In the genomic region with DNA sequence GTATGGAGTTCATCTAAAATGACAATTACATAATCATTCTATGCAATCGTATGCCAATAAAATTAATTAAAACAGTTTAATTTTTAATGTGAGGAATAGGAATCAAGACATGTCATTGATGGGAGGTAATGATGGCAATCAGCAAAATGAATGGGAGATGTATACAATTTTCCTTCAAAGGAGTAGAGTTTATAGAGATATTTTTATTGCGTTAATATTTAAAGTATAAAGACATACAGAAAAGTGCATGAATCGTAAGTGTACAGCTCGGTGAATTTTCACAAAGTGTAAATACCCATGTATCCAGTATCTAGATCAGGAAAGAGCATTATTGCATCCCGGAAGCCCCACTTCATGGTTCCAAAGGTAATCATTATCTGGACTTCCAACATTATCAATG, we compare ENCODE assay signal across 11 cellular contexts. TPM values are rescaled to one million over a fixed set of nuclear protein-coding genes. Genes with fewer than 3 reads are reported as not detected.
DNase-seq lines count a peak whose midpoint lies in the region; ATAC-seq and TF ChIP-seq lines count a peak whose summit lies in the region.
"Had no signal": no experiment of that assay in that cellular context is flagged by ENCODE, and none has a peak within 500 bp of the region (broad histone marks: within the 10 kb centered on the region; RNA-seq: fewer than 3 reads in every experiment).

No MANE protein-coding gene starts in this region.

- peak overlapping the region; percentile 95 for H2AFZ ChIP-seq in smooth muscle cell (ENCODE audit: low read depth)

- H3K27me3 ChIP-seq in iPS-18a (ENCODE audit: control insufficient read depth, insufficient read depth, low read length) = no peaks in the 10 kb centered on the region
- no peaks in the 10 kb centered on the region for H3K27me3 ChIP-seq in smooth muscle cell (ENCODE audit: low read depth)

- no peaks in the 10 kb centered on the region for H3K4me1 ChIP-seq in iPS-18a (ENCODE audit: control insufficient read depth, low read depth, low read length)
- peaks cover 3% of the 10 kb centered on the region for H3K4me1 ChIP-seq in smooth muscle cell (ENCODE audit: low read depth)

- no peak for DNase-seq in HFFc6
- DNase-seq in smooth muscle cell (lab: John Stamatoyannopoulos, UW; ENCODE audit: unreplicated experiment) = no peak
- no peak for DNase-seq in effector memory CD8-positive, alpha-beta T cell
- DNase-seq in natural killer cell treated with Interleukin-12 subunit alpha and Interleukin-12 subunit beta and Interleukin-15 and Interleukin-18, amount 100 ng/mL, for 72 hours (ENCODE audit: low spot score) = no peak
- DNase-seq: amniotic stem cell; CD4-positive, alpha-beta T cell; mesendoderm; NCI-H2171 had no signal

- H3K9me3 Mint-ChIP-seq in HFFc6 = no peaks in the 10 kb centered on the region
- no peaks in the 10 kb centered on the region for H3K9me3 Mint-ChIP-seq in activated T-helper 17 cell treated with anti-CD3 and anti-CD28 coated beads, Interleukin-2, amount 50 U/mL, for 72 hours
- H3K9me3 Mint-ChIP-seq in effector memory CD8-positive, alpha-beta T cell = peaks cover 2 to 8% of the 10 kb centered on the region in 2 donors
- H3K9me3 Mint-ChIP-seq in natural killer cell treated with Interleukin-12 subunit alpha and Interleukin-12 subunit beta and Interleukin-15 and Interleukin-18, amount 100 ng/mL, for 72 hours = peaks cover 12% of the 10 kb centered on the region

- H3K27ac Mint-ChIP-seq in HFFc6 = no peak overlapping the region
- H3K27ac Mint-ChIP-seq in activated T-helper 17 cell treated with anti-CD3 and anti-CD28 coated beads, Interleukin-2, amount 50 U/mL, for 72 hours = no peak overlapping the region
- H3K27ac Mint-ChIP-seq in effector memory CD8-positive, alpha-beta T cell = no peak overlapping the region
- H3K27ac Mint-ChIP-seq in natural killer cell treated with Interleukin-12 subunit alpha and Interleukin-12 subunit beta and Interleukin-15 and Interleukin-18, amount 100 ng/mL, for 72 hours = no peak overlapping the region
- H3K27ac Mint-ChIP-seq: CD4-positive, alpha-beta T cell had no signal

- ATAC-seq in activated T-helper 17 cell treated with anti-CD3 and anti-CD28 coated beads, Interleukin-2, amount 50 U/mL, for 72 hours (replicated peaks) = no peak
- no peak for ATAC-seq in effector memory CD8-positive, alpha-beta T cell (replicated peaks)
- no peak for ATAC-seq in natural killer cell treated with Interleukin-12 subunit alpha and Interleukin-12 subunit beta and Interleukin-15 and Interleukin-18, amount 100 ng/mL, for 72 hours
- no peak for ATAC-seq in GM18505 (IDR thresholded peaks at IDR 0.05; ENCODE audit: unreplicated experiment)

- peaks cover 5% of the 10 kb centered on the region for H3K79me2 ChIP-seq in smooth muscle cell (ENCODE audit: low read depth)

- peaks cover under 1% of the 10 kb centered on the region; the same call in 1 of the 2 replicates for H3K36me3 Mint-ChIP-seq in HFFc6 (ENCODE audit: low read depth)
- H3K36me3 Mint-ChIP-seq in activated T-helper 17 cell treated with anti-CD3 and anti-CD28 coated beads, Interleukin-2, amount 50 U/mL, for 72 hours (ENCODE audit: low read depth) = no peaks in the 10 kb centered on the region
- no peaks in the 10 kb centered on the region for H3K36me3 Mint-ChIP-seq in effector memory CD8-positive, alpha-beta T cell (ENCODE audit: insufficient read depth)
- peaks cover 5% of the 10 kb centered on the region for H3K36me3 Mint-ChIP-seq in natural killer cell treated with Interleukin-12 subunit alpha and Interleukin-12 subunit beta and Interleukin-15 and Interleukin-18, amount 100 ng/mL, for 72 hours

- H3F3A ChIP-seq in smooth muscle cell (ENCODE audit: low read depth) = no peaks in the 10 kb centered on the region

- peak overlapping the region; percentile 86 for H3K4me2 ChIP-seq in smooth muscle cell

- H3K27ac ChIP-seq in iPS-18a (ENCODE audit: low read length) (no peak overlapping the region), smooth muscle cell (ENCODE audit: low read depth) (no peak overlapping the region)

- no peaks in the 10 kb centered on the region for H4K20me1 ChIP-seq in smooth muscle cell (ENCODE audit: low read depth)

- peaks cover 5% of the 10 kb centered on the region for H3K27me3 Mint-ChIP-seq in HFFc6 (ENCODE audit: insufficient read depth)
- H3K27me3 Mint-ChIP-seq in activated T-helper 17 cell treated with anti-CD3 and anti-CD28 coated beads, Interleukin-2, amount 50 U/mL, for 72 hours = peaks cover 17% of the 10 kb centered on the region
- no peaks in the 10 kb centered on the region for H3K27me3 Mint-ChIP-seq in effector memory CD8-positive, alpha-beta T cell
- peaks cover 0 to 9% of the 10 kb centered on the region in 2 donors for H3K27me3 Mint-ChIP-seq in natural killer cell treated with Interleukin-12 subunit alpha and Interleukin-12 subunit beta and Interleukin-15 and Interleukin-18, amount 100 ng/mL, for 72 hours

- H3K36me3 ChIP-seq in iPS-18a (ENCODE audit: control insufficient read depth, low read depth, low read length) (no peaks in the 10 kb centered on the region), smooth muscle cell (ENCODE audit: low read depth) (no peaks in the 10 kb centered on the region)

- peaks cover 52% of the 10 kb centered on the region for H3K4me1 Mint-ChIP-seq in HFFc6 (ENCODE audit: low read depth)
- no peaks in the 10 kb centered on the region for H3K4me1 Mint-ChIP-seq in activated T-helper 17 cell treated with anti-CD3 and anti-CD28 coated beads, Interleukin-2, amount 50 U/mL, for 72 hours
- peaks cover 0 to 2% of the 10 kb centered on the region in 2 donors for H3K4me1 Mint-ChIP-seq in effector memory CD8-positive, alpha-beta T cell (ENCODE audit: low read depth in 2 of 2)
- H3K4me1 Mint-ChIP-seq in natural killer cell treated with Interleukin-12 subunit alpha and Interleukin-12 subunit beta and Interleukin-15 and Interleukin-18, amount 100 ng/mL, for 72 hours (ENCODE audit: low read depth in 2 of 2) = peaks cover 0 to 3% of the 10 kb centered on the region in 2 donors

- H3K9me3 ChIP-seq in iPS-18a (ENCODE audit: control insufficient read depth, low read depth, low read length) (no peaks in the 10 kb centered on the region), smooth muscle cell (replicated peaks; ENCODE audit: low read depth) (no peaks in the 10 kb centered on the region)

- H3K4me3 Mint-ChIP-seq in HFFc6 = peak overlapping the region; percentile 98
- H3K4me3 Mint-ChIP-seq in activated T-helper 17 cell treated with anti-CD3 and anti-CD28 coated beads, Interleukin-2, amount 50 U/mL, for 72 hours = peak overlapping the region; percentile 75
- H3K4me3 Mint-ChIP-seq in effector memory CD8-positive, alpha-beta T cell = no peak overlapping the region
- no peak overlapping the region for H3K4me3 Mint-ChIP-seq in natural killer cell treated with Interleukin-12 subunit alpha and Interleukin-12 subunit beta and Interleukin-15 and Interleukin-18, amount 100 ng/mL, for 72 hours
- H3K4me3 Mint-ChIP-seq: CD4-positive, alpha-beta T cell had no signal

- TF ChIP-seq CTCF in HFFc6 (IDR thresholded peaks at IDR 0.05) (no peak), smooth muscle cell (IDR thresholded peaks at IDR 0.05; ENCODE audit: borderline replicate concordance, insufficient read depth, poor library complexity, severe bottlenecking) (no peak)

- WGBS in smooth muscle cell (ENCODE audit: low lambda C conversion rate) = 97% methylated on average over 5 of the region's 5 CpGs

- H3K9ac ChIP-seq in iPS-18a (ENCODE audit: low read length) (no peak overlapping the region), smooth muscle cell (ENCODE audit: low read depth) (no peak overlapping the region)

- H3K4me3 ChIP-seq in iPS-18a (ENCODE audit: low read length) = peak overlapping the region; percentile 72
- peak overlapping the region; percentile 69 for H3K4me3 ChIP-seq in smooth muscle cell

- no peak for TF ChIP-seq POLR2A in GM18505 (IDR thresholded peaks at IDR 0.05; ENCODE audit: borderline replicate concordance, extremely low read depth, insufficient read depth, insufficient read length)

RNA-seq across cellular contexts. Expression of a gene that starts 1.2 kb away (rescaled TPM):
- total RNA-seq in HFFc6 (2021; fragmentation: NEBNext Ultra II Directional; extraction: Animal tissue kit (Norgen Biotek cat#: 25700)) = 1 to 10 TPM; 6.5 to 7.7 (median 6.8) TPM
- total RNA-seq in activated T-helper 17 cell treated with anti-CD3 and anti-CD28 coated beads, Interleukin-2, amount 50 U/mL, for 72 hours = 1 to 10 TPM in 1 of 2 donors, under 1 TPM in 1; 0.67 to 1.5 TPM
- 5.1 and 17.5 TPM in 2 replicates for total RNA-seq in smooth muscle cell
- polyA plus RNA-seq in smooth muscle cell = 2.6 and 3.2 TPM in 2 replicates
- total RNA-seq in natural killer cell treated with Interleukin-12 subunit alpha and Interleukin-12 subunit beta and Interleukin-15 and Interleukin-18, amount 100 ng/mL, for 72 hours = not detected

RNA-seq across cellular contexts. Expression of a gene that starts 26.5 kb away (rescaled TPM):
- total RNA-seq in HFFc6 (2021; fragmentation: NEBNext Ultra II Directional; extraction: Animal tissue kit (Norgen Biotek cat#: 25700)) = 1 to 10 TPM in 1 of 6 experiments, under 1 TPM in 5; 0.33 to 1.1 (median 0.47) TPM
- not detected for total RNA-seq in activated T-helper 17 cell treated with anti-CD3 and anti-CD28 coated beads, Interleukin-2, amount 50 U/mL, for 72 hours
- 0.54 TPM in 1 of 2 replicates, not detected in the other for total RNA-seq in smooth muscle cell
- polyA plus RNA-seq in smooth muscle cell = 1.1 TPM in 1 of 2 replicates, not detected in the other
- not detected for total RNA-seq in natural killer cell treated with Interleukin-12 subunit alpha and Interleukin-12 subunit beta and Interleukin-15 and Interleukin-18, amount 100 ng/mL, for 72 hours
- total RNA-seq: CD4-positive, alpha-beta T cell had no signal

Comparison
In these comparisons a context has a peak if more than half of its experiments do, and no peak if none do; other contexts are left out.
1. H3K4me3 Mint-ChIP-seq: peak in HFFc6 (single experiment) and activated T-helper 17 cell treated with anti-CD3 and anti-CD28 coated beads, Interleukin-2, amount 50 U/mL, for 72 hours (single experiment); none in effector memory CD8-positive, alpha-beta T cell (0 of 2) and natural killer cell treated with Interleukin-12 subunit alpha and Interleukin-12 subunit beta and Interleukin-15 and Interleukin-18, amount 100 ng/mL, for 72 hours (single experiment).